25 cellular contexts compared by ENCODE assay signal in genomic region chr7:48384180-48384752, GRCh38.
A peak's percentile ranks its signal among the peaks of the same experiment; 100 is the strongest.
DNase-seq lines count a peak whose midpoint lies in the region; ATAC-seq and TF ChIP-seq lines count a peak whose summit lies in the region.
"Had no signal": no experiment of that assay in that cellular context is flagged by ENCODE, and none has a peak within 500 bp of the region (broad histone marks: within the 10 kb centered on the region; RNA-seq: fewer than 3 reads in every experiment).

No MANE protein-coding gene starts in this region.

- POLR2A ChIA-PET in MCF 10A (lab: Yijun Ruan, JAX), result no interaction called here

- BruUV-seq in mammary epithelial cell (replicated peaks; lab: Mats Ljungman, UMichigan) (no TSS peak), MCF 10A (replicated peaks; lab: Mats Ljungman, UMichigan) (no TSS peak)

- H3K36me3 Mint-ChIP-seq in MCF 10A (ENCODE audit: insufficient read depth, unreplicated experiment), result no peaks in the 10 kb centered on the region
- no peaks in the 10 kb centered on the region for H3K36me3 Mint-ChIP-seq in chondrocyte (ENCODE audit: low read depth)
- H3K36me3 Mint-ChIP-seq: CD8-positive, alpha-beta memory T cell had no signal

- in situ Hi-C loops in mammary epithelial cell (cut with MboI; ENCODE audit: low sequenced_read_pairs in 2 of 2), result no loop called here

- H2AFZ ChIP-seq in mammary epithelial cell (ENCODE audit: low read depth, low read length), result no peak overlapping the region
- H2AFZ ChIP-seq: GM23248 had no signal

- H3K4me1 ChIP-seq in mammary epithelial cell (ENCODE audit: insufficient read depth, low read length) (peaks cover 7% of the 10 kb centered on the region), lower lobe of right lung (peaks cover 6% of the 10 kb centered on the region)

- H3K27ac ChIP-seq in mammary epithelial cell (ENCODE audit: insufficient read depth, low read depth, low read length) (no peak overlapping the region), lower lobe of right lung (no peak overlapping the region)
- H3K27ac ChIP-seq: 22Rv1, C4-2B, GM23248, SK-N-MC had no signal

- no peak overlapping the region for H3K4me3 Mint-ChIP-seq in MCF 10A (ENCODE audit: unreplicated experiment)
- no peak overlapping the region for H3K4me3 Mint-ChIP-seq in chondrocyte (ENCODE audit: unreplicated experiment)
- H3K4me3 Mint-ChIP-seq: CD8-positive, alpha-beta memory T cell had no signal

- no peaks in the 10 kb centered on the region for H3K79me2 ChIP-seq in mammary epithelial cell (ENCODE audit: insufficient read depth, low read length)

- no peak overlapping the region for H3K9ac ChIP-seq in mammary epithelial cell (ENCODE audit: insufficient read depth, low read length)
- H3K9ac ChIP-seq: GM23248 had no signal

- H3K27ac Mint-ChIP-seq in MCF 10A (ENCODE audit: low read depth, unreplicated experiment) (no peak overlapping the region), chondrocyte (ENCODE audit: unreplicated experiment) (no peak overlapping the region)
- H3K27ac Mint-ChIP-seq: CD8-positive, alpha-beta memory T cell had no signal

- CTCF ChIA-PET in mammary epithelial cell (lab: Charles Lee; ENCODE audit: low non-redundant PET) (interaction anchor here (0.7 to 1.1 kb wide), 2 partner anchors 154 to 491 kb away, joined by 3 to 8 read pairs; no protein-coding TSS in a partner anchor), MCF 10A (lab: Yijun Ruan, JAX) (interaction anchor here (0.6 kb wide), 1 partner anchor 10 kb away, joined by 3 read pairs; no protein-coding TSS in a partner anchor)

- intact Hi-C loops in mammary epithelial cell (cut with micrococcal nuclease), result loop anchor here (1.0 kb wide), 1 partner anchor 1468 kb away; no protein-coding TSS in a partner anchor
- intact Hi-C loops in MCF 10A (cut with micrococcal nuclease), result no loop called here
- intact Hi-C loops in lower lobe of right lung (cut with DNase I), result no loop called here

- WGBS in mammary epithelial cell (ENCODE audit: low coverage, missing lambda C conversion rate), result 82% methylated on average over 4 of the region's 6 CpGs

- H3K9me3 ChIP-seq in mammary epithelial cell (replicated peaks; ENCODE audit: insufficient read depth, low read length), result no peaks in the 10 kb centered on the region
- no peaks in the 10 kb centered on the region for H3K9me3 ChIP-seq in lower lobe of right lung

- H3K9me3 Mint-ChIP-seq in MCF 10A (ENCODE audit: unreplicated experiment), result no peaks in the 10 kb centered on the region
- H3K9me3 Mint-ChIP-seq in chondrocyte (ENCODE audit: low read depth), result no peaks in the 10 kb centered on the region
- H3K9me3 Mint-ChIP-seq: CD8-positive, alpha-beta memory T cell had no signal

- no peak overlapping the region for H3K4me3 ChIP-seq in mammary epithelial cell (replicated peaks in 1 of 3; ENCODE audit: insufficient read depth in 1 of 3, low read depth in 2 of 3, low read length in 3 of 3)
- no peak overlapping the region for H3K4me3 ChIP-seq in fibroblast of villous mesenchyme (ENCODE audit: low read depth, low read length)
- no peak overlapping the region for H3K4me3 ChIP-seq in lower lobe of right lung
- H3K4me3 ChIP-seq: GM23248, SK-N-MC had no signal

- H3K4me1 Mint-ChIP-seq in MCF 10A (ENCODE audit: insufficient read depth, unreplicated experiment), result peaks cover 10% of the 10 kb centered on the region
- no peaks in the 10 kb centered on the region for H3K4me1 Mint-ChIP-seq in chondrocyte (ENCODE audit: low read depth)
- H3K4me1 Mint-ChIP-seq: CD8-positive, alpha-beta memory T cell had no signal

- H3K36me3 ChIP-seq in mammary epithelial cell (ENCODE audit: insufficient read depth, low read length) (no peaks in the 10 kb centered on the region), lower lobe of right lung (no peaks in the 10 kb centered on the region)

- H3K27me3 Mint-ChIP-seq in MCF 10A (ENCODE audit: insufficient read depth, unreplicated experiment), result no peaks in the 10 kb centered on the region
- peaks cover 29% of the 10 kb centered on the region for H3K27me3 Mint-ChIP-seq in chondrocyte (ENCODE audit: low read depth)
- H3K27me3 Mint-ChIP-seq: CD8-positive, alpha-beta memory T cell had no signal

- ATAC-seq in lower lobe of right lung, result no peak
- ATAC-seq: PC-3 had no signal

- peak; percentile 21 to 53 for TF ChIP-seq CTCF in mammary epithelial cell (conservative IDR thresholded peaks at IDR 0.05 in 1 of 2, IDR thresholded peaks at IDR 0.05 in 1 of 2; ENCODE audit: extremely low read depth in 1 of 2, insufficient read depth in 1 of 2, low read depth in 1 of 2, low read length in 2 of 2)
- no peak for TF ChIP-seq CTCF in MCF 10A (IDR thresholded peaks at IDR 0.05; ENCODE audit: unreplicated experiment)
- peak; percentile 7 for TF ChIP-seq CTCF in fibroblast of villous mesenchyme (IDR thresholded peaks at IDR 0.05; ENCODE audit: insufficient read depth, low read depth, low read length)
- no peak for TF ChIP-seq CTCF in lower lobe of right lung (IDR thresholded peaks at IDR 0.05)
- TF ChIP-seq CTCF in chondrocyte (IDR thresholded peaks at IDR 0.05), result no peak

- no peak overlapping the region for H3K4me2 ChIP-seq in mammary epithelial cell (ENCODE audit: insufficient read depth, low read depth, low read length)

- H3K27me3 ChIP-seq in mammary epithelial cell (ENCODE audit: insufficient read depth, low read length) (no peaks in the 10 kb centered on the region), lower lobe of right lung (ENCODE audit: low read depth) (no peaks in the 10 kb centered on the region)

- dilution Hi-C loops in mammary epithelial cell (cut with HindIII; ENCODE audit: low sequenced_read_pairs), result no loop called here

- no peaks in the 10 kb centered on the region for H4K20me1 ChIP-seq in mammary epithelial cell (ENCODE audit: insufficient read depth, low read length)

- DNase-seq in mammary epithelial cell, result peak; percentile 69
- no peak for DNase-seq in MCF 10A (ENCODE audit: unreplicated experiment)
- peak; percentile 2 for DNase-seq in cerebellum (ENCODE audit: low spot score)
- DNase-seq in fibroblast of villous mesenchyme (ENCODE audit: low read depth), result no peak
- DNase-seq in lower lobe of right lung, result no peak
- DNase-seq in chondrocyte (ENCODE audit: low spot score), result no peak
- DNase-seq in NCI-H2196 (lab: John Stamatoyannopoulos, UW; ENCODE audit: unreplicated experiment), result no peak
- DNase-seq in AG08395 (ENCODE audit: low spot score), result no peak
- DNase-seq: Calu3; CD8-positive, alpha-beta memory T cell; GDM1; GM23248; HCEC 1CT; Kasumi-1; MM.1S; NCI-H1048; NCI-H1417 treated with DMSO at 0.1 percent for 48 hours; NCI-H187; NCI-H2227 treated with DMSO at 0.1 percent for 48 hours; NCI-H524 treated with DMSO at 0.1 percent for 48 hours; PC-3; SHP77 had no signal

Comparison
In these comparisons a context has a peak if more than half of its experiments do, and no peak if none do; other contexts are left out.
1. DNase-seq: peak in mammary epithelial cell (single experiment) and cerebellum (single experiment); none in MCF 10A (single experiment), fibroblast of villous mesenchyme (single experiment), lower lobe of right lung (single experiment), chondrocyte (single experiment), NCI-H2196 (single experiment) and AG08395 (single experiment).
2. CTCF ChIP-seq: peak in mammary epithelial cell (2 of 2) and fibroblast of villous mesenchyme (single experiment); none in MCF 10A (single experiment), lower lobe of right lung (single experiment) and chondrocyte (single experiment).